In genomic region chr9:93003552-93004407, GRCh38 we compare ENCODE assay signal across 8 cellular contexts. TPM values are rescaled to one million over a fixed set of nuclear protein-coding genes. Genes with fewer than 3 reads are reported as not detected.
DNase-seq lines count a peak whose midpoint lies in the region; ATAC-seq, FAIRE-seq and TF ChIP-seq lines count a peak whose summit lies in the region.

No MANE protein-coding gene starts in this region.

- POLR2A ChIA-PET in endothelial cell of umbilical vein (lab: Charles Lee), result no interaction called here

- no peak overlapping the region for H3K4me3 ChIP-seq in BLaER1 treated with 17β-estradiol and CSF1 and Interleukin-3, amounts not matched to agents 10 nM and 100 nM
- H3K4me3 ChIP-seq in endothelial cell of umbilical vein (replicated peaks in 1 of 3; ENCODE audit: insufficient read depth in 1 of 3, low read depth in 1 of 3, low read length in 3 of 3), result no peak overlapping the region

- peaks cover 73 to 99% (median 95%) of the 10 kb centered on the region in 11 experiments for H3K36me3 ChIP-seq in BLaER1 treated with 17β-estradiol and CSF1 and Interleukin-3, amounts not matched to agents 10 nM and 100 nM
- H3K36me3 ChIP-seq in endothelial cell of umbilical vein (ENCODE audit: control insufficient read depth in 2 of 2, extremely low read depth in 1 of 2, insufficient read depth in 2 of 2, low read length in 2 of 2), result no peaks in the 10 kb centered on the region

- H3K9me3 ChIP-seq in BLaER1 treated with 17β-estradiol and CSF1 and Interleukin-3, amounts not matched to agents 10 nM and 100 nM (replicated peaks in 1 of 11), result peaks cover 0 to 12% (median 10%) of the 10 kb centered on the region in 11 experiments; a peak in 18 of 22 replicates
- no peaks in the 10 kb centered on the region for H3K9me3 ChIP-seq in endothelial cell of umbilical vein (replicated peaks; ENCODE audit: control insufficient read depth, insufficient read depth, low read length)

- no peak overlapping the region for H3K4me3 Mint-ChIP-seq in natural killer cell
- H3K4me3 Mint-ChIP-seq in stimulated activated naive CD8-positive, alpha-beta T cell treated with anti-CD3 and anti-CD28 coated beads, Interleukin-15, Interleukin-2, amounts not matched to agents 100 ng/mL and 50 ng/mL, for 24 hours, result no peak overlapping the region

- H3K9me1 ChIP-seq in endothelial cell of umbilical vein (replicated peaks; ENCODE audit: control insufficient read depth, extremely low read depth, insufficient read depth, low read length), result no peaks in the 10 kb centered on the region

- H2AFZ ChIP-seq in endothelial cell of umbilical vein (ENCODE audit: low read depth, low read length), result no peak overlapping the region

- peak; percentile 70 for DNase-seq in NCI-H69 (lab: John Stamatoyannopoulos, UW)
- DNase-seq in activated CD8-positive, alpha-beta memory T cell treated with anti-CD3 and anti-CD28 coated beads for 1 hour (ENCODE audit: extremely low read depth in 1 of 2, low read depth in 1 of 2), result peak; percentile 27 to 38
- DNase-seq in endothelial cell of umbilical vein (ENCODE audit: low read depth, low spot score), result peak; percentile 59
- no peak for DNase-seq in natural killer cell

- H3K27ac ChIP-seq in BLaER1 treated with 17β-estradiol and CSF1 and Interleukin-3, amounts not matched to agents 10 nM and 100 nM, result no peak overlapping the region
- no peak overlapping the region for H3K27ac ChIP-seq in endothelial cell of umbilical vein (ENCODE audit: insufficient read depth, low read depth, low read length)

- H3K27ac Mint-ChIP-seq in natural killer cell, result peak overlapping the region; percentile 29 to 86
- H3K27ac Mint-ChIP-seq in stimulated activated naive CD8-positive, alpha-beta T cell treated with anti-CD3 and anti-CD28 coated beads, Interleukin-15, Interleukin-2, amounts not matched to agents 100 ng/mL and 50 ng/mL, for 24 hours, result peak overlapping the region; percentile 84

- CTCF ChIA-PET in endothelial cell of umbilical vein (lab: Charles Lee), result interaction anchor here (0.6 to 4.5 kb wide), 43 partner anchors 12 to 661 kb away, joined by 3 to 81 read pairs (median 4); partner anchors contain the start of gene NINJ1

- H3K9ac ChIP-seq in BLaER1 treated with 17β-estradiol and CSF1 and Interleukin-3, amounts not matched to agents 10 nM and 100 nM, result peak overlapping the region in 3 of 11 experiments; percentile 7 to 29 (median 20); a peak in 1 of 22 replicates
- no peak overlapping the region for H3K9ac ChIP-seq in endothelial cell of umbilical vein (replicated peaks; ENCODE audit: extremely low read depth, insufficient read depth, low read length)

- H3K27me3 ChIP-seq in BLaER1 treated with 17β-estradiol and CSF1 and Interleukin-3, amounts not matched to agents 10 nM and 100 nM, result no peaks in the 10 kb centered on the region
- H3K27me3 ChIP-seq in endothelial cell of umbilical vein (ENCODE audit: control insufficient read depth in 2 of 2, insufficient read depth in 2 of 2, low read length in 2 of 2), result peaks cover 0 to 4% of the 10 kb centered on the region in 2 experiments

- peaks cover 45 to 54% of the 10 kb centered on the region in 2 donors for H3K4me1 Mint-ChIP-seq in natural killer cell
- peaks cover 45% of the 10 kb centered on the region for H3K4me1 Mint-ChIP-seq in stimulated activated naive CD8-positive, alpha-beta T cell treated with anti-CD3 and anti-CD28 coated beads, Interleukin-15, Interleukin-2, amounts not matched to agents 100 ng/mL and 50 ng/mL, for 24 hours (ENCODE audit: low read depth)

- H4K20me1 ChIP-seq in BLaER1 treated with 17β-estradiol and CSF1 and Interleukin-3, amounts not matched to agents 10 nM and 100 nM, result peaks cover 4 to 100% (median 67%) of the 10 kb centered on the region in 11 experiments; a peak in 21 of 22 replicates
- H4K20me1 ChIP-seq in endothelial cell of umbilical vein (replicated peaks; ENCODE audit: control insufficient read depth, extremely low read depth, insufficient read depth, low read length), result no peaks in the 10 kb centered on the region

- TF ChIP-seq POLR2A in endothelial cell of umbilical vein (IDR thresholded peaks at IDR 0.05; ENCODE audit: low read depth, low read length), result no peak

- intact Hi-C loops in endothelial cell of umbilical vein (cut with micrococcal nuclease) (loop anchor here (1.0 to 5.0 kb wide), 3 partner anchors 95 to 302 kb away; no protein-coding TSS in a partner anchor), natural killer cell (cut with micrococcal nuclease) (no loop called here)

- ATAC-seq in GM21381 (IDR thresholded peaks at IDR 0.05; ENCODE audit: unreplicated experiment) (peak; percentile 71), natural killer cell (peak; percentile 67 to 80 (median 75)), HG03159 (IDR thresholded peaks at IDR 0.05; ENCODE audit: unreplicated experiment) (no peak)

- peaks cover 13 to 36% (median 23%) of the 10 kb centered on the region in 10 experiments for H3K4me1 ChIP-seq in BLaER1 treated with 17β-estradiol and CSF1 and Interleukin-3, amounts not matched to agents 10 nM and 100 nM
- no peaks in the 10 kb centered on the region for H3K4me1 ChIP-seq in endothelial cell of umbilical vein (ENCODE audit: control insufficient read depth, extremely low read depth, insufficient read depth, low read length)

- H3K4me2 ChIP-seq in BLaER1 treated with 17β-estradiol and CSF1 and Interleukin-3, amounts not matched to agents 10 nM and 100 nM, result peak overlapping the region in 8 of 11 experiments; percentile 13 to 51 (median 42); a peak in 13 of 22 replicates
- no peak overlapping the region for H3K4me2 ChIP-seq in endothelial cell of umbilical vein (ENCODE audit: insufficient read depth, low read length)

- peak; percentile 62 to 69 for TF ChIP-seq CTCF in endothelial cell of umbilical vein (IDR thresholded peaks at IDR 0.05; ENCODE audit: extremely low read depth in 1 of 2, insufficient read depth in 1 of 2, low read depth in 1 of 2, low read length in 2 of 2)
- TF ChIP-seq CTCF in natural killer cell (IDR thresholded peaks at IDR 0.05), result peak; percentile 64

- no TSS peak for BruUV-seq in endothelial cell of umbilical vein (replicated peaks; lab: Mats Ljungman, UMichigan)

- FAIRE-seq in endothelial cell of umbilical vein (lab: Jason Lieb, UNC), result peak; percentile 61

- peaks cover 0 to 3% of the 10 kb centered on the region in 2 donors for H3K9me3 Mint-ChIP-seq in natural killer cell
- H3K9me3 Mint-ChIP-seq in stimulated activated naive CD8-positive, alpha-beta T cell treated with anti-CD3 and anti-CD28 coated beads, Interleukin-15, Interleukin-2, amounts not matched to agents 100 ng/mL and 50 ng/mL, for 24 hours, result no peaks in the 10 kb centered on the region

- dilution Hi-C loops in endothelial cell of umbilical vein (cut with MboI; ENCODE audit: extremely low pct_ligation_motif_present, low sequenced_read_pairs), result no loop called here

- H3K27me3 Mint-ChIP-seq in natural killer cell (ENCODE audit: low read depth in 2 of 2), result no peaks in the 10 kb centered on the region
- H3K27me3 Mint-ChIP-seq in stimulated activated naive CD8-positive, alpha-beta T cell treated with anti-CD3 and anti-CD28 coated beads, Interleukin-15, Interleukin-2, amounts not matched to agents 100 ng/mL and 50 ng/mL, for 24 hours, result no peaks in the 10 kb centered on the region

- H3K79me2 ChIP-seq in endothelial cell of umbilical vein (ENCODE audit: control insufficient read depth, insufficient read depth, low read length), result no peaks in the 10 kb centered on the region

- peaks cover 10% of the 10 kb centered on the region for H3K36me3 Mint-ChIP-seq in natural killer cell
- H3K36me3 Mint-ChIP-seq in stimulated activated naive CD8-positive, alpha-beta T cell treated with anti-CD3 and anti-CD28 coated beads, Interleukin-15, Interleukin-2, amounts not matched to agents 100 ng/mL and 50 ng/mL, for 24 hours (ENCODE audit: low read depth), result peaks cover 53% of the 10 kb centered on the region

TF ChIP-seq in endothelial cell of umbilical vein, 7 proteins besides CTCF, POLR2A, EP300 and RAD21:
- TF ChIP-seq EZH2 (IDR thresholded peaks at IDR 0.05; ENCODE audit: borderline replicate concordance, low read depth, low read length, severe bottlenecking) (no peak), JUN (IDR thresholded peaks at IDR 0.05; ENCODE audit: borderline replicate concordance, insufficient read depth, insufficient read length, low read depth) (no peak), MAX (IDR thresholded peaks at IDR 0.05; ENCODE audit: insufficient read depth, insufficient read length) (no peak), POLR2AphosphoS5 (IDR thresholded peaks at IDR 0.05; ENCODE audit: insufficient read depth, low read depth, low read length) (no peak), MYC (IDR thresholded peaks at IDR 0.05; ENCODE audit: low read depth, low read length) (no peak), GATA2 (IDR thresholded peaks at IDR 0.05; ENCODE audit: insufficient read depth, insufficient read length, low read depth, low read length) (no peak), FOS (IDR thresholded peaks at IDR 0.05; ENCODE audit: borderline replicate concordance, insufficient read depth, low read length) (no peak)

RNA-seq across cellular contexts. Expression of gene SUSD3, which starts 54.7 kb away (rescaled TPM):
- total RNA-seq in endothelial cell of umbilical vein (not detected in 2 replicates), natural killer cell (1 to 10 TPM; 1.2 to 2.1 (median 1.8) TPM)
- 0.14 TPM in 1 of 2 replicates, not detected in the other for polyA plus RNA-seq in endothelial cell of umbilical vein
- not detected in 2 replicates for polyA plus RNA-seq in endothelial cell of umbilical vein (2011; cell fraction: cytosol; rRNA removed)
- not detected in 2 replicates for polyA plus RNA-seq in endothelial cell of umbilical vein (2011; cell fraction: nucleus; rRNA removed)
- polyA plus RNA-seq in endothelial cell of umbilical vein (2012), result not detected in 2 replicates
- polyA minus RNA-seq in endothelial cell of umbilical vein, result 0.40 and 0.68 TPM in 2 replicates
- not detected for polyA minus RNA-seq in endothelial cell of umbilical vein (2011; cell fraction: cytosol; rRNA and poly(A)+ RNA removed)
- polyA minus RNA-seq in endothelial cell of umbilical vein (2011; cell fraction: nucleus; rRNA and poly(A)+ RNA removed), result not detected in 2 replicates

RNA-seq across cellular contexts. Expression of gene FGD3, which starts 56.5 kb away (rescaled TPM):
- not detected in 2 replicates for total RNA-seq in endothelial cell of umbilical vein
- not detected in 2 replicates for polyA plus RNA-seq in endothelial cell of umbilical vein
- not detected in 2 replicates for polyA plus RNA-seq in endothelial cell of umbilical vein (2011; cell fraction: cytosol; rRNA removed)
- not detected in 2 replicates for polyA plus RNA-seq in endothelial cell of umbilical vein (2011; cell fraction: nucleus; rRNA removed)
- polyA plus RNA-seq in endothelial cell of umbilical vein (2012), result not detected in 2 replicates
- not detected in 2 replicates for polyA minus RNA-seq in endothelial cell of umbilical vein
- 0.72 TPM for polyA minus RNA-seq in endothelial cell of umbilical vein (2011; cell fraction: cytosol; rRNA and poly(A)+ RNA removed)
- polyA minus RNA-seq in endothelial cell of umbilical vein (2011; cell fraction: nucleus; rRNA and poly(A)+ RNA removed), result not detected in 2 replicates
- total RNA-seq in natural killer cell, result 100 to 1,000 TPM; 133 to 204 (median 193) TPM

Comparison
In these comparisons a context has a peak if more than half of its experiments do, and no peak if none do; other contexts are left out.
1. RNA of gene FGD3, which starts 56.5 kb away (total RNA-seq): 133 to 204 TPM in natural killer cell; not detected in endothelial cell of umbilical vein; every median in the first group is over 100 times any median in the second.